In the genomic region with DNA sequence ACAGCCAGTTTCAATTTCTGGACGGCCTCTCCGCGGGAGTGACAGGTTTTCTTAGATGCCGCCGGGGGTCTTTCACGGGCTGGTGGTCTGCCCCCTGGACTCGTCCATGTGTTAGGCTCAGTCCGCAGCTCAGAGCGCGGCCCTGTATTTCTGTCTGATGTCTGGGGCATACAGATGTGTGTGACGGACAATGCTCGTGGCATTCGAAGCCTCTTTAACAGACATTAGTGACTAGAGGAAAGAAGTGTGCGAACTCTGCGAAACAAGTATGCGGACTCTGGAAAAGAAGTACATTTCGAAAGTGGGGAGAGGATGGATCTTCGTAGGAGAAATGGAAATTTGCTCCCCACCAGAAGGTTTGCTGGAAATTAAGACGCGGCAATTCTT, we compare ENCODE assay signal across 8 cellular contexts. TPM values are rescaled to one million over a fixed set of nuclear protein-coding genes. Genes with fewer than 3 reads are reported as not detected.
A peak's percentile ranks its signal among the peaks of the same experiment; 100 is the strongest.
DNase-seq lines count a peak whose midpoint lies in the region; ATAC-seq and TF ChIP-seq lines count a peak whose summit lies in the region.

No MANE protein-coding gene starts in this region.

- no peak for TF ChIP-seq CTCF in uterus (IDR thresholded peaks at IDR 0.05)

- peak overlapping the region; percentile 82 for H3K4me3 ChIP-seq in GM08714 (ENCODE audit: low read length)
- H3K4me3 ChIP-seq in mononuclear cell (ENCODE audit: low read length), result peak overlapping the region; percentile 71
- peak overlapping the region; percentile 81 to 98 for H3K4me3 ChIP-seq in uterus

- H3K36me3 ChIP-seq in uterus, result no peaks in the 10 kb centered on the region

- peaks cover 19% of the 10 kb centered on the region for H3K4me1 ChIP-seq in mononuclear cell (ENCODE audit: insufficient read depth, low read length)
- no peaks in the 10 kb centered on the region for H3K4me1 ChIP-seq in uterus

- H3K27ac Mint-ChIP-seq in dendritic cell treated with granulocyte-macrophage colony-stimulating factor and Interleukin-4, amounts not matched to agents 40 ng/mL and 50 ng/mL, for 4 days, result peak overlapping the region; percentile 86

- peaks cover 17% of the 10 kb centered on the region for H3K4me1 Mint-ChIP-seq in dendritic cell treated with granulocyte-macrophage colony-stimulating factor and Interleukin-4, amounts not matched to agents 40 ng/mL and 50 ng/mL, for 4 days (ENCODE audit: low read depth)

- intact Hi-C loops in dendritic cell treated with granulocyte-macrophage colony-stimulating factor and Interleukin-4, amounts not matched to agents 40 ng/mL and 50 ng/mL, for 4 days (cut with micrococcal nuclease), result loop anchor here (5.0 to 10.0 kb wide), 2 partner anchors 55 to 1523 kb away; a partner anchor contains a TSS
- intact Hi-C loops in uterus (cut with DNase I; ENCODE audit: low total_unique reads), result no loop called here

- H3K27ac ChIP-seq in uterus, result peak overlapping the region; percentile 68 to 83

- peaks cover 13% of the 10 kb centered on the region for H3K27me3 Mint-ChIP-seq in dendritic cell treated with granulocyte-macrophage colony-stimulating factor and Interleukin-4, amounts not matched to agents 40 ng/mL and 50 ng/mL, for 4 days

- DNase-seq in NCI-H69 (lab: John Stamatoyannopoulos, UW) (peak; percentile 50), uterus (peak; percentile 27 to 29), NCI-H2029 (lab: John Stamatoyannopoulos, UW) (no peak)

- peak overlapping the region; percentile 93 for H3K4me3 Mint-ChIP-seq in dendritic cell treated with granulocyte-macrophage colony-stimulating factor and Interleukin-4, amounts not matched to agents 40 ng/mL and 50 ng/mL, for 4 days

- H3K9me3 ChIP-seq in mononuclear cell (ENCODE audit: low read depth, low read length), result no peaks in the 10 kb centered on the region
- H3K9me3 ChIP-seq in uterus, result no peaks in the 10 kb centered on the region

- H3K27me3 ChIP-seq in mononuclear cell (ENCODE audit: insufficient read depth, low read length) (no peaks in the 10 kb centered on the region), uterus (no peaks in the 10 kb centered on the region)

- no peaks in the 10 kb centered on the region for H3K9me3 Mint-ChIP-seq in dendritic cell treated with granulocyte-macrophage colony-stimulating factor and Interleukin-4, amounts not matched to agents 40 ng/mL and 50 ng/mL, for 4 days

- TF ChIP-seq POLR2A in uterus (IDR thresholded peaks at IDR 0.05), result no peak

- ATAC-seq in HG03045 (IDR thresholded peaks at IDR 0.05; ENCODE audit: unreplicated experiment) (no peak), GM21786 (IDR thresholded peaks at IDR 0.05; ENCODE audit: unreplicated experiment) (no peak)

- H3K36me3 Mint-ChIP-seq in dendritic cell treated with granulocyte-macrophage colony-stimulating factor and Interleukin-4, amounts not matched to agents 40 ng/mL and 50 ng/mL, for 4 days (ENCODE audit: low read depth), result peaks cover 25% of the 10 kb centered on the region

RNA-seq across cellular contexts. Expression of a gene that starts 0.8 kb away (rescaled TPM):
- total RNA-seq in mononuclear cell, result 55.0 TPM
- total RNA-seq in uterus, result 100 to 1,000 TPM in 2 of 4 donors, 10 to 100 TPM in 2; 38.2 to 109 (median 88.1) TPM
